In genomic region chr9:104997536-104997935, GRCh38 we compare ENCODE assay signal across 19 cellular contexts.
DNase-seq lines count a peak whose midpoint lies in the region; ATAC-seq and TF ChIP-seq lines count a peak whose summit lies in the region.
"Had no signal": no experiment of that assay in that cellular context is flagged by ENCODE, and none has a peak within 500 bp of the region (broad histone marks: within the 10 kb centered on the region; RNA-seq: fewer than 3 reads in every experiment).

No MANE protein-coding gene starts in this region.

- H3K14ac ChIP-seq in H9 (ENCODE audit: insufficient read depth, low read length) (no peak overlapping the region), mesenchymal stem cell (ENCODE audit: low read length in 2 of 2) (no peak overlapping the region)

- H4K8ac ChIP-seq in H9 (replicated peaks; ENCODE audit: insufficient read length, low read depth, low read length) (no peak overlapping the region), mesenchymal stem cell (ENCODE audit: low read length) (no peak overlapping the region)

- ATAC-seq in GM21529 (IDR thresholded peaks at IDR 0.05; ENCODE audit: unreplicated experiment) = no peak
- ATAC-seq: GM12878, Panc1, SK-N-SH treated with all-trans-retinoic acid at 6 μM for 48 hours had no signal

- no peaks in the 10 kb centered on the region for H3K79me2 ChIP-seq in H9 (ENCODE audit: insufficient read depth, low read length)

- no peak overlapping the region for H2BK5ac ChIP-seq in H9 (ENCODE audit: insufficient read length, low read length)
- H2BK5ac ChIP-seq in mesenchymal stem cell (ENCODE audit: low read depth, low read length, poor library complexity, severe bottlenecking) = no peak overlapping the region

- H3K9me3 ChIP-seq in H9 (ENCODE audit: control insufficient read depth, low read depth, low read length) (no peaks in the 10 kb centered on the region), mesenchymal stem cell (ENCODE audit: control insufficient read depth, low read length) (no peaks in the 10 kb centered on the region)

- H3K4me1 ChIP-seq in H9 (ENCODE audit: insufficient read depth, low read length) (peaks cover 4% of the 10 kb centered on the region; the same call in 1 of the 2 replicates), mesenchymal stem cell (ENCODE audit: control insufficient read depth, insufficient read depth, low read depth, low read length) (peaks cover 5% of the 10 kb centered on the region)

- H3K36me3 ChIP-seq in mesenchymal stem cell (ENCODE audit: control insufficient read depth in 1 of 2, insufficient read depth in 2 of 2, low read depth in 1 of 2, low read length in 2 of 2) = no peaks in the 10 kb centered on the region

- 0 out of 7 replicates have a peak overlapping the region, but pooled peaks of 2 of the 3 experiments have one; percentile 39 to 55 for H3K27ac Mint-ChIP-seq in H9
- H3K27ac Mint-ChIP-seq: CD4-positive, alpha-beta T cell had no signal

- H4K91ac ChIP-seq in H9 (ENCODE audit: insufficient read length, low read depth, low read length) = no peak overlapping the region
- no peak overlapping the region for H4K91ac ChIP-seq in mesenchymal stem cell (ENCODE audit: low read length)

- peaks cover 43 to 44% of the 10 kb centered on the region in 2 experiments for H3K4me1 Mint-ChIP-seq in H9

- H3K4ac ChIP-seq in H9 (ENCODE audit: low read depth, low read length) = no peak overlapping the region
- H3K4ac ChIP-seq in mesenchymal stem cell (ENCODE audit: low read depth in 1 of 2, low read length in 2 of 2) = peak overlapping the region in 1 of 2 experiments; percentile 37

- no CpG with 5 or more reads among the region's 2 CpGs for WGBS in H9 (ENCODE audit: extremely low coverage, insufficient read length, low lambda C conversion rate)
- WGBS in mesenchymal stem cell = no CpG with 5 or more reads among the region's 2 CpGs

- H3K23ac ChIP-seq in H9 (ENCODE audit: insufficient read length, low read depth, low read length) = no peak overlapping the region
- no peak overlapping the region for H3K23ac ChIP-seq in mesenchymal stem cell (ENCODE audit: low read length in 2 of 2)

- no peaks in the 10 kb centered on the region for H3K79me1 ChIP-seq in H9 (ENCODE audit: insufficient read depth, low read depth, low read length, poor library complexity, severe bottlenecking)
- no peaks in the 10 kb centered on the region for H3K79me1 ChIP-seq in mesenchymal stem cell (replicated peaks; ENCODE audit: low read length, poor library complexity, severe bottlenecking)

- H2BK15ac ChIP-seq in H9 (ENCODE audit: low read depth, low read length) = no peak overlapping the region
- no peak overlapping the region for H2BK15ac ChIP-seq in mesenchymal stem cell (ENCODE audit: low read depth, poor library complexity, severe bottlenecking)

- TF ChIP-seq CTCF in H9 (conservative IDR thresholded peaks at IDR 0.05) (no peak), astrocyte of the cerebellum (IDR thresholded peaks at IDR 0.05; ENCODE audit: low read depth, low read length, missing control alignments) (no peak)

- no peak overlapping the region for H4K5ac ChIP-seq in H9 (ENCODE audit: insufficient read length, low read depth, low read length)

- H2BK12ac ChIP-seq in H9 (ENCODE audit: insufficient read length, low read depth, low read length) = no peak overlapping the region
- no peak overlapping the region for H2BK12ac ChIP-seq in mesenchymal stem cell (ENCODE audit: low read length in 2 of 2)

- H2AK5ac ChIP-seq in H9 (ENCODE audit: insufficient read length, low read length) = no peak overlapping the region
- no peak overlapping the region for H2AK5ac ChIP-seq in mesenchymal stem cell (ENCODE audit: low read length, severe bottlenecking)

- H3K27me3 Mint-ChIP-seq in H9 (ENCODE audit: low read depth) = peaks cover 6% of the 10 kb centered on the region
- H3K27me3 Mint-ChIP-seq: CD4-positive, alpha-beta T cell had no signal

- H2BK120ac ChIP-seq in H9 (ENCODE audit: low read depth, low read length, poor library complexity, severe bottlenecking) (no peak overlapping the region), mesenchymal stem cell (ENCODE audit: low read depth, low read length) (no peak overlapping the region)

- H3K4me2 ChIP-seq in H9 (ENCODE audit: insufficient read depth, insufficient read length, low read length) (no peak overlapping the region), mesenchymal stem cell (ENCODE audit: low read length, poor library complexity, severe bottlenecking) (no peak overlapping the region)

- H3K4me3 ChIP-seq in astrocyte of the cerebellum (ENCODE audit: low read depth, low read length) (no peak overlapping the region), mesenchymal stem cell (ENCODE audit: insufficient read depth in 1 of 2, low read depth in 1 of 2, low read length in 2 of 2) (no peak overlapping the region)
- H3K4me3 ChIP-seq: GM12878 had no signal

- H3K18ac ChIP-seq in H9 (ENCODE audit: insufficient read length, low read depth, low read length) (no peak overlapping the region), mesenchymal stem cell (ENCODE audit: low read depth in 1 of 2, low read length in 2 of 2) (no peak overlapping the region)

- H3T11ph ChIP-seq in H9 (ENCODE audit: low read length) = no peak overlapping the region

- no peak overlapping the region for H3K56ac ChIP-seq in H9 (ENCODE audit: insufficient read length, low read depth, low read length)

- no peaks in the 10 kb centered on the region for H3K23me2 ChIP-seq in H9 (ENCODE audit: insufficient read length, low read depth, low read length, poor library complexity, severe bottlenecking)

- H2AFZ ChIP-seq in H9 (ENCODE audit: low read length) (no peak overlapping the region), mesenchymal stem cell (ENCODE audit: low read depth, low read length) (no peak overlapping the region)

- in situ Hi-C loops in astrocyte of the cerebellum (cut with HindIII; ENCODE audit: low sequenced_read_pairs) = no loop called here

- H3K27ac ChIP-seq in H9 (ENCODE audit: insufficient read length, low read depth, low read length) (no peak overlapping the region), mesenchymal stem cell (ENCODE audit: low read length, poor library complexity, severe bottlenecking) (no peak overlapping the region)

- H3K27me3 ChIP-seq in H9 (ENCODE audit: insufficient read depth, low read length) = peaks cover under 1% of the 10 kb centered on the region; the same call in 1 of the 2 replicates
- no peaks in the 10 kb centered on the region for H3K27me3 ChIP-seq in mesenchymal stem cell (ENCODE audit: control insufficient read depth in 1 of 2, insufficient read depth in 1 of 2, low read length in 2 of 2)

- H2BK20ac ChIP-seq in H9 (ENCODE audit: low read depth, low read length, poor library complexity, severe bottlenecking) = no peak overlapping the region

- H3K9me3 Mint-ChIP-seq in H9 = no peaks in the 10 kb centered on the region
- H3K9me3 Mint-ChIP-seq: CD4-positive, alpha-beta T cell had no signal

- DNase-seq in H9 (no peak), astrocyte of the cerebellum (ENCODE audit: low read depth) (peak; percentile 12), mesenchymal stem cell (no peak), stromal cell of bone marrow (ENCODE audit: low read depth) (peak; percentile 89), NCI-H82 treated with DMSO at 0.1 percent for 48 hours (lab: John Stamatoyannopoulos, UW; ENCODE audit: unreplicated experiment) (no peak), NCI-H2107 treated with DMSO at 0.1 percent for 48 hours (lab: John Stamatoyannopoulos, UW; ENCODE audit: unreplicated experiment) (no peak)
- DNase-seq: CD4-positive, alpha-beta T cell; COR-L47; DMS79; GOT3; Karpas-422; NCI-H1417; NCI-H1694 treated with DMSO at 0.1 percent for 48 hours; NCI-H69; NK-92 treated with Interleukin-12 subunit alpha and Interleukin-12 subunit beta, amount 100 ng/mL, for 24 hours had no signal

- no peak overlapping the region for H3K9ac ChIP-seq in H9 (ENCODE audit: extremely low read depth, insufficient read length, low read length)
- peak overlapping the region; percentile 23 for H3K9ac ChIP-seq in mesenchymal stem cell (ENCODE audit: low read length)

- no peaks in the 10 kb centered on the region for H4K20me1 ChIP-seq in H9 (ENCODE audit: control insufficient read depth, insufficient read depth, insufficient read length)

- no peaks in the 10 kb centered on the region for H3K36me3 Mint-ChIP-seq in H9 (ENCODE audit: insufficient read depth in 1 of 3, low read depth in 3 of 3)

- H3K4me3 Mint-ChIP-seq in H9 = no peak overlapping the region
- H3K4me3 Mint-ChIP-seq: CD4-positive, alpha-beta T cell had no signal

Comparison
In these comparisons a context has a peak if more than half of its experiments do, and no peak if none do; other contexts are left out.
1. DNase-seq: peak in astrocyte of the cerebellum (single experiment) and stromal cell of bone marrow (single experiment); none in H9 (single experiment), mesenchymal stem cell (single experiment), NCI-H82 treated with DMSO at 0.1 percent for 48 hours (single experiment) and NCI-H2107 treated with DMSO at 0.1 percent for 48 hours (single experiment).